ENCODE assay signal across 8 cellular contexts in genomic region chrX:386768-387575, GRCh38. TPM values are rescaled to one million over a fixed set of nuclear protein-coding genes. Genes with fewer than 3 reads are reported as not detected.
DNase-seq lines count a peak whose midpoint lies in the region; ATAC-seq and TF ChIP-seq lines count a peak whose summit lies in the region.

Gene PPP2R3B (minus strand): TSS chrX:386907. CDS start chrX:386691, 216 bp downstream.

- 0 to 1% (median 1%) methylated on average over 35 to 102 of the region's 102 CpGs for WGBS in heart left ventricle, 4 donors

- intact Hi-C loops in Panc1 (cut with micrococcal nuclease; ENCODE audit: unreplicated experiment) = no loop called here
- intact Hi-C loops in heart left ventricle (cut with DNase I) = loop anchor here in 3 of 10 donors (1.0 to 5.0 kb wide), 4 partner anchors 26 to 70 kb away; partner anchors contain the start of gene GTPBP6 (in 2 of the 3)

- no peaks in the 10 kb centered on the region for H3K9me3 Mint-ChIP-seq in activated naive CD8-positive, alpha-beta T cell treated with anti-CD3 and anti-CD28 coated beads, Interleukin-2, amount 10 ng/mL, durations not matched to agents 7 days and 5 days

- peaks cover 2% of the 10 kb centered on the region for H3K36me3 Mint-ChIP-seq in activated naive CD8-positive, alpha-beta T cell treated with anti-CD3 and anti-CD28 coated beads, Interleukin-2, amount 10 ng/mL, durations not matched to agents 7 days and 5 days

- peak within 1 kb of the TSS; percentile 68 for H3K27ac ChIP-seq in Panc1 (ENCODE audit: low read length)
- H3K27ac ChIP-seq in heart left ventricle = peak within 1 kb of the TSS; percentile 94 to 100 (median 98)

- H3K27me3 Mint-ChIP-seq in activated naive CD8-positive, alpha-beta T cell treated with anti-CD3 and anti-CD28 coated beads, Interleukin-2, amount 10 ng/mL, durations not matched to agents 7 days and 5 days = no peaks in the 10 kb centered on the region

- peak within 1 kb of the TSS; percentile 92 for H3K4me3 Mint-ChIP-seq in activated naive CD8-positive, alpha-beta T cell treated with anti-CD3 and anti-CD28 coated beads, Interleukin-2, amount 10 ng/mL, durations not matched to agents 7 days and 5 days

- CTCF ChIA-PET in Panc1 (lab: Charles Lee) = no interaction called here

- in situ Hi-C loops in Panc1 (cut with HindIII; ENCODE audit: low pct_unique_long_range_greater_than_20kb, low sequenced_read_pairs) = no loop called here

- POLR2A ChIA-PET in Panc1 (lab: Charles Lee) = no interaction called here
- POLR2A ChIA-PET in activated naive CD8-positive, alpha-beta T cell treated with anti-CD3 and anti-CD28 coated beads, Interleukin-2, amount 10 ng/mL, durations not matched to agents 7 days and 5 days (lab: Charles Lee) = no interaction called here

- no TSS peak for BruUV-seq in Panc1 (replicated peaks; lab: Mats Ljungman, UMichigan)

- ATAC-seq in HG02623 (IDR thresholded peaks at IDR 0.05; ENCODE audit: unreplicated experiment) = peak; percentile 94
- ATAC-seq in Panc1 = peak; percentile 97
- peak; percentile 99 for ATAC-seq in activated naive CD8-positive, alpha-beta T cell treated with anti-CD3 and anti-CD28 coated beads, Interleukin-2, amount 10 ng/mL, durations not matched to agents 7 days and 5 days (ENCODE audit: low read depth)
- ATAC-seq in heart left ventricle = peak; percentile 100

- H3K4me1 Mint-ChIP-seq in activated naive CD8-positive, alpha-beta T cell treated with anti-CD3 and anti-CD28 coated beads, Interleukin-2, amount 10 ng/mL, durations not matched to agents 7 days and 5 days = peaks cover 13% of the 10 kb centered on the region

- H3K9me3 ChIP-seq in Panc1 (ENCODE audit: control insufficient read depth, insufficient read depth, low read depth, low read length) (no peaks in the 10 kb centered on the region), heart left ventricle (no peaks in the 10 kb centered on the region)

- H3K27me3 ChIP-seq in Panc1 (ENCODE audit: control insufficient read depth, insufficient read depth, low read length) (no peaks in the 10 kb centered on the region), heart left ventricle (no peaks in the 10 kb centered on the region)

- DNase-seq in Panc1 (ENCODE audit: low read depth, low spot score) = peak; percentile 48
- DNase-seq in activated naive CD8-positive, alpha-beta T cell treated with anti-CD3 and anti-CD28 coated beads, Interleukin-2, amount 10 ng/mL, durations not matched to agents 7 days and 5 days = peak; percentile 97
- DNase-seq in heart left ventricle = peak; percentile 99 to 100 (median 99)
- peak; percentile 85 for DNase-seq in pulmonary artery endothelial cell (ENCODE audit: low read depth, low spot score)
- no peak for DNase-seq in DMS 273 treated with DMSO at 0.1 percent for 48 hours (lab: John Stamatoyannopoulos, UW)
- DNase-seq in NCI-H1694 treated with DMSO at 0.1 percent for 48 hours (lab: John Stamatoyannopoulos, UW) = no peak

- no peak for TF ChIP-seq CTCF in Panc1 (IDR thresholded peaks at IDR 0.05)
- no peak for TF ChIP-seq CTCF in heart left ventricle (IDR thresholded peaks at IDR 0.05)

- H3K4me1 ChIP-seq in Panc1 (ENCODE audit: control insufficient read depth, insufficient read depth, low read length) (no peaks in the 10 kb centered on the region; the same call in none of the 2 replicates), heart left ventricle (peaks cover 0 to 16% (median 9%) of the 10 kb centered on the region in 12 donors)

- H3K36me3 ChIP-seq in Panc1 (ENCODE audit: control insufficient read depth, insufficient read depth, low read length) = no peaks in the 10 kb centered on the region
- no peaks in the 10 kb centered on the region for H3K36me3 ChIP-seq in heart left ventricle

- TF ChIP-seq POLR2A in GM10847 (IDR thresholded peaks at IDR 0.05; ENCODE audit: extremely low read depth, insufficient read length) (peak; percentile 63), heart left ventricle (IDR thresholded peaks at IDR 0.05) (peak in 1 of 2 donors; percentile 46)

- peak within 1 kb of the TSS; percentile 99 for H3K27ac Mint-ChIP-seq in activated naive CD8-positive, alpha-beta T cell treated with anti-CD3 and anti-CD28 coated beads, Interleukin-2, amount 10 ng/mL, durations not matched to agents 7 days and 5 days

- peak within 1 kb of the TSS; percentile 56 to 60 for H3K4me3 ChIP-seq in Panc1 (ENCODE audit: low read depth in 2 of 2, low read length in 2 of 2)
- peak within 1 kb of the TSS; percentile 38 to 97 (median 83) for H3K4me3 ChIP-seq in heart left ventricle

RNA-seq across cellular contexts. Expression of gene PPP2R3B, which starts in this region (rescaled TPM):
- total RNA-seq in Panc1 (2021; ENCODE audit: unreplicated experiment) (19.2 TPM), heart left ventricle (100 to 1,000 TPM in 8 of 9 donors, 10 to 100 TPM in 1; 98.3 to 186 (median 113) TPM), pulmonary artery endothelial cell (18.7 and 22.4 TPM in 2 replicates)
- 19.4 TPM for polyA plus RNA-seq in Panc1 (2012; ENCODE audit: insufficient read length)
- 10 to 100 TPM; 40.3 to 40.7 TPM for total RNA-seq in activated naive CD8-positive, alpha-beta T cell treated with anti-CD3 and anti-CD28 coated beads, Interleukin-2, amount 10 ng/mL, durations not matched to agents 7 days and 5 days
- 100 to 1,000 TPM in 1 of 2 donors, 10 to 100 TPM in 1; 60.9 to 181 TPM for polyA plus RNA-seq in heart left ventricle

Comparison
In these comparisons a context has a peak if more than half of its experiments do, and no peak if none do; other contexts are left out.
1. DNase-seq: peak in Panc1 (single experiment), activated naive CD8-positive, alpha-beta T cell treated with anti-CD3 and anti-CD28 coated beads, Interleukin-2, amount 10 ng/mL, durations not matched to agents 7 days and 5 days (single experiment), heart left ventricle (5 of 5) and pulmonary artery endothelial cell (single experiment); none in DMS 273 treated with DMSO at 0.1 percent for 48 hours (single experiment) and NCI-H1694 treated with DMSO at 0.1 percent for 48 hours (single experiment).
2. Peak in every context shown above with its lines, with median percentiles within 50 percentile points of each other: ATAC-seq.